Comparison of ENCODE assay signal across 20 cellular contexts in the genomic region with DNA sequence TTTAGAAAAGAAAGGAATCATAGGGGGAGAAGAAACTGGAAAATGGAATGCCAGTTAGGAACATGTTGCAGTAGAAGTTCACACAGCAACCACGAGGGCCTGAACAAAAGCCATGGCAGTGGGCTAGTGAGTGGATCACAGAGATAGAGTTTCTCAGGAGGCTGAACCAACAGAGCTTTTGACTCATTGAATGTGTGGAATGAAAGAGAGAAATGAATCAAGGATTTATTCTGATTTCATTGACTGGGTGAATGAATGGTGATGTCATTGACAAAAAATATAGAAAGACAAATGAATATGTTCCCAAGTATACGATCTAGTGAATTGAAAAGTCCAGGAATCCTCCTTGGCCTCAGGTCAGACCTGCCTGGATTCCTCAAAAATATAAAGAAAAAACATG.
A peak's percentile ranks its signal among the peaks of the same experiment; 100 is the strongest.
DNase-seq lines count a peak whose midpoint lies in the region; ATAC-seq, FAIRE-seq and TF ChIP-seq lines count a peak whose summit lies in the region.
"Had no signal": no experiment of that assay in that cellular context is flagged by ENCODE, and none has a peak within 500 bp of the region (broad histone marks: within the 10 kb centered on the region; RNA-seq: fewer than 3 reads in every experiment).

No MANE protein-coding gene starts in this region.

- intact Hi-C loops in left ventricle myocardium superior (cut with micrococcal nuclease) = no loop called here
- intact Hi-C loops in thyroid gland (cut with DNase I) = no loop called here
- intact Hi-C loops in mucosa of descending colon (cut with DNase I, micrococcal nuclease) = no loop called here

- H3K9me3 ChIP-seq in right atrium auricular region (no peaks in the 10 kb centered on the region), thyroid gland (no peaks in the 10 kb centered on the region), mucosa of descending colon (no peaks in the 10 kb centered on the region)

- no peak for DNase-seq in right atrium auricular region (ENCODE audit: low spot score)
- DNase-seq in left ventricle myocardium superior = no peak
- peak; percentile 55 for DNase-seq in bronchial epithelial cell (ENCODE audit: low read depth)
- DNase-seq in kidney tubule cell (ENCODE audit: low spot score) = peak; percentile 25
- DNase-seq in thyroid gland = no peak
- no peak for DNase-seq in inferior parietal cortex (ENCODE audit: extremely low spot score)
- no peak for DNase-seq in mucosa of descending colon
- DNase-seq: activated CD4-positive, alpha-beta memory T cell treated with anti-CD3 and anti-CD28 coated beads, Interleukin-2, amount 10 ng/mL, durations not matched to agents 7 days and 5 days; anterior cingulate cortex; CD8-positive, alpha-beta T cell; Karpas-422; midbrain; NCI-H146; NCI-H510A treated with DMSO at 0.1 percent for 48 hours; occipital lobe; OCI-M1; stimulated activated naive CD8-positive, alpha-beta T cell treated with anti-CD3 and anti-CD28 coated beads, Interleukin-15, Interleukin-2, amounts not matched to agents 100 U/mL and 50 U/mL, for 24 hours had no signal

- no peak overlapping the region for H3K4me3 ChIP-seq in right atrium auricular region
- H3K4me3 ChIP-seq in bronchial epithelial cell (ENCODE audit: low read depth, low read length) = no peak overlapping the region
- H3K4me3 ChIP-seq in thyroid gland (replicated peaks in 1 of 3) = no peak overlapping the region
- no peak overlapping the region for H3K4me3 ChIP-seq in mucosa of descending colon

- H3K4me1 ChIP-seq in right atrium auricular region (peaks cover 0 to 16% of the 10 kb centered on the region in 2 donors), thyroid gland (peaks cover 20 to 29% of the 10 kb centered on the region in 2 donors), mucosa of descending colon (ENCODE audit: low read depth) (no peaks in the 10 kb centered on the region)

- H3K27me3 ChIP-seq in right atrium auricular region = no peaks in the 10 kb centered on the region
- no peaks in the 10 kb centered on the region for H3K27me3 ChIP-seq in bronchial epithelial cell (ENCODE audit: control insufficient read depth, insufficient read depth, low read length)
- H3K27me3 ChIP-seq in thyroid gland = no peaks in the 10 kb centered on the region

- H3K36me3 ChIP-seq in right atrium auricular region = no peaks in the 10 kb centered on the region
- H3K36me3 ChIP-seq in bronchial epithelial cell (ENCODE audit: control insufficient read depth, insufficient read depth, low read length) = peaks cover 1% of the 10 kb centered on the region
- H3K36me3 ChIP-seq in thyroid gland = no peaks in the 10 kb centered on the region
- H3K36me3 ChIP-seq in mucosa of descending colon (ENCODE audit: low read depth) = no peaks in the 10 kb centered on the region

- H3K27ac ChIP-seq in right atrium auricular region = peak overlapping the region; percentile 44 to 48
- H3K27ac ChIP-seq in thyroid gland = peak overlapping the region; percentile 68 to 88 (median 87)

- ATAC-seq in left ventricle myocardium superior (no peak), HG03378 (IDR thresholded peaks at IDR 0.05; ENCODE audit: unreplicated experiment) (no peak), mucosa of descending colon (no peak)
- ATAC-seq: CD8-positive, alpha-beta T cell; stimulated activated naive CD8-positive, alpha-beta T cell treated with anti-CD3 and anti-CD28 coated beads, Interleukin-15, Interleukin-2, amounts not matched to agents 100 U/mL and 50 U/mL, for 24 hours had no signal

- no peak for TF ChIP-seq CTCF in right atrium auricular region (IDR thresholded peaks at IDR 0.05)
- no peak for TF ChIP-seq CTCF in bronchial epithelial cell (IDR thresholded peaks at IDR 0.05; ENCODE audit: insufficient read depth, low read length, severe bottlenecking)
- TF ChIP-seq CTCF in thyroid gland (IDR thresholded peaks at IDR 0.05) = no peak
- TF ChIP-seq CTCF in mucosa of descending colon (IDR thresholded peaks at IDR 0.05) = no peak

- no peak for FAIRE-seq in bronchial epithelial cell (lab: Jason Lieb, UNC)
- FAIRE-seq: H1, urothelium cell line had no signal

- WGBS in thyroid gland, 2 donors = 68 to 84% methylated on average over 2 of the region's 2 CpGs

- TF ChIP-seq POLR2A in thyroid gland (IDR thresholded peaks at IDR 0.05) = no peak

Comparison
In these comparisons a context has a peak if more than half of its experiments do, and no peak if none do; other contexts are left out.
1. DNase-seq: peak in bronchial epithelial cell (single experiment) and kidney tubule cell (single experiment); none in right atrium auricular region (single experiment), left ventricle myocardium superior (single experiment), thyroid gland (0 of 2), inferior parietal cortex (single experiment) and mucosa of descending colon (0 of 3).